ENCODE assay signal across 8 cellular contexts in genomic region chr3:13282986-13283876, GRCh38.
DNase-seq lines count a peak whose midpoint lies in the region; ATAC-seq and TF ChIP-seq lines count a peak whose summit lies in the region.

No MANE protein-coding gene starts in this region.

- H3F3A ChIP-seq in PC-9 (ENCODE audit: insufficient read depth, low read depth): peaks cover 8% of the 10 kb centered on the region; the same call in 1 of the 2 replicates

- H3K4me1 Mint-ChIP-seq in effector memory CD8-positive, alpha-beta T cell (ENCODE audit: low read depth in 2 of 2): peaks cover 9 to 10% of the 10 kb centered on the region in 2 donors
- peaks cover 17% of the 10 kb centered on the region for H3K4me1 Mint-ChIP-seq in neural crest cell

- H3K4me2 ChIP-seq in PC-9: peak overlapping the region; percentile 81

- TF ChIP-seq CTCF in PC-9 (conservative IDR thresholded peaks at IDR 0.05) (peak; percentile 69), neural crest cell (conservative IDR thresholded peaks at IDR 0.05) (peak; percentile 47)

- peak overlapping the region; percentile 87 for H3K4me3 ChIP-seq in PC-9

- peaks cover 8 to 9% of the 10 kb centered on the region in 2 donors for H3K9me3 Mint-ChIP-seq in effector memory CD8-positive, alpha-beta T cell
- peaks cover 10% of the 10 kb centered on the region for H3K9me3 Mint-ChIP-seq in neural crest cell

- peaks cover 73 to 80% of the 10 kb centered on the region in 2 donors for H3K27me3 Mint-ChIP-seq in effector memory CD8-positive, alpha-beta T cell
- peaks cover 47% of the 10 kb centered on the region for H3K27me3 Mint-ChIP-seq in neural crest cell (ENCODE audit: low read depth)

- 0 out of 2 replicates have a peak, but pooled peaks cover 3% of the 10 kb centered on the region for H3K9me3 ChIP-seq in PC-9 (ENCODE audit: insufficient read depth, low read depth)

- H2AFZ ChIP-seq in PC-9: peak overlapping the region; percentile 81

- peak; percentile 9 for DNase-seq in NCI-H2196 (lab: John Stamatoyannopoulos, UW; ENCODE audit: unreplicated experiment)
- DNase-seq in NCI-H2196 treated with DMSO at 0.1 percent for 48 hours (lab: John Stamatoyannopoulos, UW; ENCODE audit: unreplicated experiment): no peak
- DNase-seq in PC-9: peak in 1 of 2 experiments; percentile 29
- DNase-seq in effector memory CD8-positive, alpha-beta T cell: no peak
- no peak for DNase-seq in neural crest cell (ENCODE audit: low read depth, low spot score)
- no peak for DNase-seq in RKO (ENCODE audit: low spot score)

- no peaks in the 10 kb centered on the region for H3K79me2 ChIP-seq in PC-9 (ENCODE audit: low read depth)

- H3K27ac ChIP-seq in PC-9: no peak overlapping the region

- CTCF ChIA-PET in PC-9 (lab: Charles Lee): interaction anchor here (0.6 to 1.4 kb wide), 3 partner anchors 138 to 332 kb away, joined by 3 to 13 read pairs (median 3); no protein-coding TSS in a partner anchor

- POLR2A ChIA-PET in PC-9 (lab: Charles Lee; ENCODE audit: unreplicated experiment): interaction anchor here (0.6 kb wide), 1 partner anchor 122 kb away, joined by 4 read pairs; no protein-coding TSS in a partner anchor

- H3K27me3 ChIP-seq in PC-9 (ENCODE audit: insufficient read depth, low read depth): no peaks in the 10 kb centered on the region

- peaks cover 10% of the 10 kb centered on the region for H3K4me1 ChIP-seq in PC-9 (replicated peaks; ENCODE audit: insufficient read depth)

- no TSS peak for BruUV-seq in PC-9 (replicated peaks; lab: Mats Ljungman, UMichigan)

- no peaks in the 10 kb centered on the region for H3K36me3 ChIP-seq in PC-9 (ENCODE audit: low read depth)

- H3K36me3 Mint-ChIP-seq in effector memory CD8-positive, alpha-beta T cell (ENCODE audit: insufficient read depth): no peaks in the 10 kb centered on the region
- peaks cover 10% of the 10 kb centered on the region for H3K36me3 Mint-ChIP-seq in neural crest cell (ENCODE audit: low read depth)

- intact Hi-C loops in PC-9 (cut with micrococcal nuclease; ENCODE audit: unreplicated experiment): loop anchor here (1.0 to 10.0 kb wide), 3 partner anchors 171 to 372 kb away; no protein-coding TSS in a partner anchor

- no peaks in the 10 kb centered on the region for H4K20me1 ChIP-seq in PC-9 (ENCODE audit: insufficient read depth)

- no peaks in the 10 kb centered on the region for H3K9me2 ChIP-seq in PC-9 (ENCODE audit: insufficient read depth)

- ATAC-seq in effector memory CD8-positive, alpha-beta T cell (replicated peaks): peak; percentile 65
- no peak for ATAC-seq in GM18870 (IDR thresholded peaks at IDR 0.05; ENCODE audit: unreplicated experiment)
- no peak for ATAC-seq in GM21576 (IDR thresholded peaks at IDR 0.05; ENCODE audit: unreplicated experiment)

- H3K4me3 Mint-ChIP-seq in effector memory CD8-positive, alpha-beta T cell: peak overlapping the region; percentile 70 to 72
- peak overlapping the region; percentile 85 for H3K4me3 Mint-ChIP-seq in neural crest cell

- H3K27ac Mint-ChIP-seq in effector memory CD8-positive, alpha-beta T cell: no peak overlapping the region
- no peak overlapping the region for H3K27ac Mint-ChIP-seq in neural crest cell (ENCODE audit: unreplicated experiment)
